19 cellular contexts compared by ENCODE assay signal in the genomic region with DNA sequence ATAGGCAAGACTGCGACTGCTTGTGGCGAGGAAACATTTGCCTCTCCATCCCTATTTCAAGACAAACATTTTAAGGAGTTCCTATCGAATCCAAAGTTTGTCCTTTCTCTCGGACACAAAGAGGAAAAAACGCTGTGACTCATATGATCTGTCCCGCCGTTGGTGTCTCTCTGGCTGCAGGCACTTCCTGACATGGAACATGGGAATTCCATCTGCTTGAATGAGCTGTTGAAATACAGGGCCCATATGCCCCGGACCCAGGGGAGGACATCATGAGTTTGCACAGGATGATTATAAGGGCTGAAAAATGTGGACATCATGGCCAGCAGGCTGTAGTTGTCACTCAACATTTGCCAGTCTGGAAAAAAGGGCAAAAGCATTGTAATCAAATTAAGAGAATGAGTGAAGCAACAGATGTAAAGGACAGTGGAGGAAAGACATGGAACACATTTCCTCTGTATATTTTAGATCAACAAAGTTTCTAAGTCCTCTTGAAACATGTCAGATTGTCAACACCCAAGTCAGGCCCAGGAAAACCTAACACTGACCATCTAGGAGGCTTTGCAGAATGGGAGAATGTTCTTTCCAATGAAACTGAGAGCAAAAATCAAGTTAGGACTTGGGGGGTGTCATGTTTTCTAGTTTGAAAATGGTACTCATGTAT.
DNase-seq lines count a peak whose midpoint lies in the region; ATAC-seq, FAIRE-seq and TF ChIP-seq lines count a peak whose summit lies in the region.
"Had no signal": no experiment of that assay in that cellular context is flagged by ENCODE, and none has a peak within 500 bp of the region (broad histone marks: within the 10 kb centered on the region; RNA-seq: fewer than 3 reads in every experiment).

No MANE protein-coding gene starts in this region.

- H3K27me3 Mint-ChIP-seq in activated CD8-positive, alpha-beta T cell treated with anti-CD3 and anti-CD28 coated beads for 36 hours, result peaks cover 12% of the 10 kb centered on the region

- intact Hi-C loops in PC-3 (cut with micrococcal nuclease), result no loop called here
- intact Hi-C loops in Right ventricle myocardium superior (cut with DNase I), result no loop called here
- intact Hi-C loops in OCI-LY7 (cut with micrococcal nuclease; ENCODE audit: unreplicated experiment), result no loop called here
- intact Hi-C loops in activated CD8-positive, alpha-beta T cell treated with anti-CD3 and anti-CD28 coated beads for 36 hours (cut with micrococcal nuclease), result no loop called here

- H3K9me3 ChIP-seq in PC-3 (ENCODE audit: low read length), result no peaks in the 10 kb centered on the region
- H3K9me3 ChIP-seq in OCI-LY7 (ENCODE audit: low read length), result no peaks in the 10 kb centered on the region
- H3K9me3 ChIP-seq: gastroesophageal sphincter had no signal

- TF ChIP-seq CTCF in PC-3 (conservative IDR thresholded peaks at IDR 0.05; ENCODE audit: low read depth, low read length) (no peak), OCI-LY7 (conservative IDR thresholded peaks at IDR 0.05; ENCODE audit: low read length) (no peak)
- TF ChIP-seq CTCF in activated CD8-positive, alpha-beta T cell treated with anti-CD3 and anti-CD28 coated beads for 36 hours (IDR thresholded peaks at IDR 0.05), result no peak

- ATAC-seq in PC-3 (no peak), Right ventricle myocardium superior (ENCODE audit: poor library complexity) (peak; percentile 77), GM21529 (IDR thresholded peaks at IDR 0.05; ENCODE audit: unreplicated experiment) (no peak)
- ATAC-seq in activated CD8-positive, alpha-beta T cell treated with anti-CD3 and anti-CD28 coated beads for 36 hours, result no peak
- ATAC-seq: gastroesophageal sphincter, T-helper 17 cell had no signal

- H4K20me1 ChIP-seq in PC-3 (ENCODE audit: low read length) (no peaks in the 10 kb centered on the region), OCI-LY7 (ENCODE audit: insufficient read depth, low read length) (no peaks in the 10 kb centered on the region)

- no peaks in the 10 kb centered on the region for H3K79me2 ChIP-seq in PC-3 (ENCODE audit: low read length)
- no peaks in the 10 kb centered on the region for H3K79me2 ChIP-seq in OCI-LY7 (ENCODE audit: insufficient read depth, low read depth, low read length)

- H3K9me3 Mint-ChIP-seq in activated CD8-positive, alpha-beta T cell treated with anti-CD3 and anti-CD28 coated beads for 36 hours, result no peaks in the 10 kb centered on the region

- H3K4me1 ChIP-seq in PC-3 (ENCODE audit: insufficient read depth, low read length) (no peaks in the 10 kb centered on the region), OCI-LY7 (ENCODE audit: insufficient read depth, low read length, poor library complexity, severe bottlenecking) (no peaks in the 10 kb centered on the region)
- H3K4me1 ChIP-seq: gastroesophageal sphincter had no signal

- H3K27ac Mint-ChIP-seq in activated CD8-positive, alpha-beta T cell treated with anti-CD3 and anti-CD28 coated beads for 36 hours, result no peak overlapping the region
- H3K27ac Mint-ChIP-seq: T-helper 17 cell had no signal

- H3K4me2 ChIP-seq in PC-3 (ENCODE audit: low read length), result no peak overlapping the region
- H3K4me2 ChIP-seq in OCI-LY7 (ENCODE audit: low read length), result no peak overlapping the region

- POLR2A ChIA-PET in PC-3 (lab: Charles Lee; ENCODE audit: unreplicated experiment) (no interaction called here), OCI-LY7 (lab: Charles Lee) (no interaction called here)
- POLR2A ChIA-PET in activated CD8-positive, alpha-beta T cell treated with anti-CD3 and anti-CD28 coated beads for 36 hours (lab: Charles Lee), result no interaction called here

- H3K4me3 Mint-ChIP-seq in activated CD8-positive, alpha-beta T cell treated with anti-CD3 and anti-CD28 coated beads for 36 hours, result no peak overlapping the region
- H3K4me3 Mint-ChIP-seq: T-helper 17 cell had no signal

- H3K4me1 Mint-ChIP-seq in activated CD8-positive, alpha-beta T cell treated with anti-CD3 and anti-CD28 coated beads for 36 hours (ENCODE audit: low read depth), result no peaks in the 10 kb centered on the region

- H3K9me2 ChIP-seq in PC-3 (replicated peaks; ENCODE audit: low read length) (no peaks in the 10 kb centered on the region), OCI-LY7 (ENCODE audit: insufficient read depth, low read length) (no peaks in the 10 kb centered on the region)

- no peak overlapping the region for H2AFZ ChIP-seq in PC-3 (ENCODE audit: low read length)
- no peak overlapping the region for H2AFZ ChIP-seq in OCI-LY7 (ENCODE audit: low read length)

- H3K27me3 ChIP-seq in PC-3 (ENCODE audit: low read length), result peaks cover 93% of the 10 kb centered on the region
- H3K27me3 ChIP-seq: cardiac muscle cell, gastroesophageal sphincter had no signal

- H3K27ac ChIP-seq in PC-3 (ENCODE audit: low read length), result no peak overlapping the region
- no peak overlapping the region for H3K27ac ChIP-seq in OCI-LY7 (ENCODE audit: low read depth, low read length, poor library complexity, severe bottlenecking)
- H3K27ac ChIP-seq: cardiac muscle cell, gastroesophageal sphincter had no signal

- H3K4me3 ChIP-seq in PC-3 (ENCODE audit: low read length) (no peak overlapping the region), OCI-LY7 (ENCODE audit: low read depth, low read length, poor library complexity, severe bottlenecking) (no peak overlapping the region)
- H3K4me3 ChIP-seq: cardiac muscle cell, gastroesophageal sphincter had no signal

- no peak overlapping the region for H3K9ac ChIP-seq in PC-3 (ENCODE audit: low read length)

- no peaks in the 10 kb centered on the region for H3F3A ChIP-seq in PC-3 (ENCODE audit: low read length, unreplicated experiment)

- peak; percentile 54 for DNase-seq in Daoy (ENCODE audit: low read depth)
- DNase-seq in PC-3, result peak; percentile 7
- DNase-seq in Right ventricle myocardium superior, result peak; percentile 52
- peak; percentile 37 for DNase-seq in myocyte (ENCODE audit: low read depth)
- no peak for DNase-seq in OCI-LY7 (ENCODE audit: low spot score)
- DNase-seq in frontal cortex (ENCODE audit: low spot score in 2 of 2), result no peak
- DNase-seq in activated CD8-positive, alpha-beta T cell treated with anti-CD3 and anti-CD28 coated beads for 36 hours, result no peak
- DNase-seq: activated CD4-positive, alpha-beta T cell treated with anti-CD3 and anti-CD28 coated beads, Interleukin-2, amount 50 U/mL, for 48 hours; activated effector memory CD4-positive, alpha-beta T cell treated with anti-CD3 and anti-CD28 coated beads, Interleukin-2, amount 50 U/mL, for 16 hours; DMS153; GOT3; NCI-H1694 treated with DMSO at 0.1 percent for 48 hours; NCI-H748 treated with DMSO at 0.1 percent for 48 hours; nucleus accumbens; stimulated activated CD4-positive, alpha-beta T cell treated with anti-CD3 and anti-CD28 coated beads, Interleukin-15, amount 100 ng/mL, for 24 hours; T-helper 17 cell had no signal

- CTCF ChIA-PET in PC-3 (lab: Charles Lee), result no interaction called here
- CTCF ChIA-PET in OCI-LY7 (lab: Charles Lee; ENCODE audit: unreplicated experiment), result no interaction called here
- CTCF ChIA-PET in activated CD8-positive, alpha-beta T cell treated with anti-CD3 and anti-CD28 coated beads for 36 hours (lab: Charles Lee), result interaction anchor here (1.4 kb wide), 1 partner anchor 9 kb away, joined by 3 read pairs; no protein-coding TSS in a partner anchor

- H3K36me3 Mint-ChIP-seq in activated CD8-positive, alpha-beta T cell treated with anti-CD3 and anti-CD28 coated beads for 36 hours (ENCODE audit: low read depth), result no peaks in the 10 kb centered on the region

- FAIRE-seq in frontal cortex (lab: Jason Lieb, UNC), result no peak

- BruUV-seq in PC-3 (replicated peaks; lab: Mats Ljungman, UMichigan) (no TSS peak), OCI-LY7 (replicated peaks; lab: Mats Ljungman, UMichigan) (no TSS peak)

- H3K36me3 ChIP-seq in PC-3 (ENCODE audit: low read depth, low read length) (no peaks in the 10 kb centered on the region), OCI-LY7 (ENCODE audit: insufficient read depth, low read length) (no peaks in the 10 kb centered on the region)
- H3K36me3 ChIP-seq: cardiac muscle cell, gastroesophageal sphincter had no signal

Comparison
In these comparisons a context has a peak if more than half of its experiments do, and no peak if none do; other contexts are left out.
1. DNase-seq: peak in Daoy (single experiment), PC-3 (single experiment), Right ventricle myocardium superior (single experiment) and myocyte (single experiment); none in OCI-LY7 (single experiment), frontal cortex (0 of 2) and activated CD8-positive, alpha-beta T cell treated with anti-CD3 and anti-CD28 coated beads for 36 hours (single experiment).